Comparison of ENCODE assay signal across 10 cellular contexts in genomic region chr17:77446959-77447634, GRCh38.
A peak's percentile ranks its signal among the peaks of the same experiment; 100 is the strongest.
DNase-seq lines count a peak whose midpoint lies in the region; TF ChIP-seq lines count a peak whose summit lies in the region.
"Had no signal": no experiment of that assay in that cellular context is flagged by ENCODE, and none has a peak within 500 bp of the region (broad histone marks: within the 10 kb centered on the region; RNA-seq: fewer than 3 reads in every experiment).

No MANE protein-coding gene starts in this region.

- intact Hi-C loops in sigmoid colon (cut with DNase I), result no loop called here

- TF ChIP-seq POLR2A in Raji (IDR thresholded peaks at IDR 0.05; ENCODE audit: insufficient read depth, low read depth, low read length), result peak; percentile 38; the same call in 1 of the 2 replicates
- no peak for TF ChIP-seq POLR2A in sigmoid colon (IDR thresholded peaks at IDR 0.05)

- 82 to 91% methylated on average over 20 of the region's 20 CpGs for WGBS in sigmoid colon, 2 donors

- H3K4me1 ChIP-seq in sigmoid colon, result peaks cover 0 to 89% (median 75%) of the 10 kb centered on the region in 4 donors

- TF ChIP-seq EP300 in sigmoid colon (IDR thresholded peaks at IDR 0.05), result no peak

- no peak for DNase-seq in GM12864 (ENCODE audit: low read depth)
- DNase-seq in fibroblast of gingiva (ENCODE audit: low read depth), result peak; percentile 86
- no peak for DNase-seq in sigmoid colon
- DNase-seq in OCI-M2 (lab: John Stamatoyannopoulos, UW; ENCODE audit: unreplicated experiment), result no peak
- DNase-seq in NCI-H524 (lab: John Stamatoyannopoulos, UW), result no peak
- no peak for DNase-seq in cerebellum (ENCODE audit: low spot score)
- DNase-seq: cortex of kidney, NCI-H2107, Right ventricle myocardium superior had no signal

- TF ChIP-seq CTCF in GM12864 (IDR thresholded peaks at IDR 0.05; ENCODE audit: low read depth, low read length, missing control alignments) (no peak), sigmoid colon (IDR thresholded peaks at IDR 0.05) (no peak)

- H3K27me3 ChIP-seq in sigmoid colon, result no peaks in the 10 kb centered on the region

- H3K36me3 ChIP-seq in sigmoid colon, result peaks cover 0 to 5% (median 0%) of the 10 kb centered on the region in 4 donors

- H3K27ac ChIP-seq in sigmoid colon, result peak overlapping the region; percentile 81 to 99 (median 96)

- no peaks in the 10 kb centered on the region for H3K9me3 ChIP-seq in sigmoid colon

- peak overlapping the region; percentile 48; the same call in 1 of the 2 replicates for H3K4me3 ChIP-seq in GM12864 (ENCODE audit: low read depth, low read length)
- no peak overlapping the region for H3K4me3 ChIP-seq in sigmoid colon
